ENCODE assay signal across 9 cellular contexts in the genomic region with DNA sequence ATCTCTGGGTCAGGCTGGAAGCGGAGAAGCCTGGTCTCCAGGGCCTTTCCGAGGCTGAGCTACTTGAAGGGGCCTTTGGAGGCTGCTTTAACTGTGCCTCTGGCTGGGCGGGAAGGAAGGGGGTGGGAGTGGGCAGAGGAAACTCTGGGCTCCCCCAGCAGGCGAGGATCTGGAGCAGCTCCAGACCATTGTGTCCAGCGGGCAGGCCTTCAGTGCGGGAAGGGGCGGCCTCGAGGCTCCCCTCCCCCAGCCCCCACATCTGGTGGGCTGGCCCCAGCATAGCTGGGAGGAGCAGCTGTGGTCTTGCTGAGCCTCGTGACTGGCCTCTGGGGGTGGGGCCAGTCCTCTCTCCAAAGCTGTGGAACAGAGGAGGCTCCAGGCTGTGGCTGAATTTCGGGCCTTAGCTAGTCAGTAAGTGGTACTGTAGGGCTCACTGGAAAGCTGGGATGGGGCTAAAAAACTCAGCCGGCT. TPM values are rescaled to one million over a fixed set of nuclear protein-coding genes. Genes with fewer than 3 reads are reported as not detected.
DNase-seq lines count a peak whose midpoint lies in the region; ATAC-seq and TF ChIP-seq lines count a peak whose summit lies in the region.
"Had no signal": no experiment of that assay in that cellular context is flagged by ENCODE, and none has a peak within 500 bp of the region (broad histone marks: within the 10 kb centered on the region; RNA-seq: fewer than 3 reads in every experiment).

No MANE protein-coding gene starts in this region.

- peak overlapping the region in 4 of 8 donors; percentile 2 to 97 (median 28) for H3K4me3 Mint-ChIP-seq in naive B cell
- peak overlapping the region in 1 of 2 donors; percentile 20 for H3K4me3 Mint-ChIP-seq in CD14-positive monocyte

- peaks cover 0 to 7% of the 10 kb centered on the region in 2 donors for H3K36me3 Mint-ChIP-seq in naive B cell
- peaks cover 21 to 31% of the 10 kb centered on the region in 2 donors for H3K36me3 Mint-ChIP-seq in CD14-positive monocyte

- H3K36me3 ChIP-seq in A673 (ENCODE audit: insufficient read depth, low read length, poor library complexity, severe bottlenecking) (no peaks in the 10 kb centered on the region), Peyer's patch (peaks cover 0 to 11% (median 0%) of the 10 kb centered on the region in 3 donors)

- H3K9me3 ChIP-seq in A673 (ENCODE audit: low read depth, low read length, poor library complexity, severe bottlenecking) (no peaks in the 10 kb centered on the region), Peyer's patch (no peaks in the 10 kb centered on the region)
- H3K9me3 ChIP-seq: Caco-2 had no signal

- CTCF ChIA-PET in A673 (lab: Charles Lee): interaction anchor here (0.8 to 1.7 kb wide), 3 partner anchors 10 to 15 kb away, joined by 3 to 10 read pairs (median 8); no protein-coding TSS in a partner anchor

- H3K9me3 Mint-ChIP-seq in naive B cell (no peaks in the 10 kb centered on the region), CD14-positive monocyte (peaks cover 0 to 20% (median 8%) of the 10 kb centered on the region in 7 donors)

- ATAC-seq in naive B cell (ENCODE audit: low read depth in 2 of 2): no peak
- no peak for ATAC-seq in HG03095 (IDR thresholded peaks at IDR 0.05; ENCODE audit: unreplicated experiment)

- H3K27me3 ChIP-seq in A673 (replicated peaks; ENCODE audit: insufficient read depth, low read depth, low read length, poor library complexity) (no peaks in the 10 kb centered on the region), Peyer's patch (peaks cover 0 to 10% of the 10 kb centered on the region in 2 donors)

- H3K27ac Mint-ChIP-seq in naive B cell (peak overlapping the region in 5 of 6 donors; percentile 69 to 99 (median 89)), CD14-positive monocyte (peak overlapping the region in 1 of 7 donors; percentile 6)

- H3K4me3 ChIP-seq in A673 (ENCODE audit: low read depth, low read length, poor library complexity, severe bottlenecking) (no peak overlapping the region), Peyer's patch (peak overlapping the region in 1 of 4 donors; percentile 17)

- H3K27me3 Mint-ChIP-seq in naive B cell (no peaks in the 10 kb centered on the region), CD14-positive monocyte (ENCODE audit: low read depth in 3 of 3) (peaks cover 27 to 44% (median 40%) of the 10 kb centered on the region in 3 donors)

- POLR2A ChIA-PET in A673 (lab: Charles Lee; ENCODE audit: low non-redundant PET): interaction anchor here (0.5 to 0.6 kb wide), 2 partner anchors 269 to 927 kb away, joined by 3 to 5 read pairs; a partner anchor contains a TSS

- DNase-seq in A673 (ENCODE audit: low spot score) (peak; percentile 63), Peyer's patch (peak in 1 of 3 donors; percentile 72), fibroblast of gingiva (ENCODE audit: low read depth) (peak; percentile 73), naive B cell (peak; percentile 48), HuH-7 (ENCODE audit: low spot score) (no peak), CD14-positive monocyte (ENCODE audit: low spot score) (no peak)
- no peak for DNase-seq in stimulated activated CD4-positive, alpha-beta T cell treated with anti-CD3 and anti-CD28 coated beads, Interleukin-2, amount 100 ng/mL, for 48 hours

- BruUV-seq in A673 (replicated peaks; lab: Mats Ljungman, UMichigan): no TSS peak

- TF ChIP-seq CTCF in A673 (conservative IDR thresholded peaks at IDR 0.05; ENCODE audit: low read depth, low read length) (no peak), Peyer's patch (IDR thresholded peaks at IDR 0.05) (no peak), CD14-positive monocyte (IDR thresholded peaks at IDR 0.05) (no peak)

- H3K4me1 ChIP-seq in A673 (ENCODE audit: insufficient read depth, low read length, poor library complexity, severe bottlenecking): peaks cover 26% of the 10 kb centered on the region
- H3K4me1 ChIP-seq in Peyer's patch: peaks cover 0 to 23% (median 12%) of the 10 kb centered on the region in 4 donors
- H3K4me1 ChIP-seq: Caco-2 had no signal

- H3K4me1 Mint-ChIP-seq in naive B cell (peaks cover 29 to 39% (median 36%) of the 10 kb centered on the region in 3 donors), CD14-positive monocyte (peaks cover 32% of the 10 kb centered on the region)

- intact Hi-C loops in A673 (cut with micrococcal nuclease; ENCODE audit: unreplicated experiment): no loop called here
- intact Hi-C loops in CD14-positive monocyte (cut with micrococcal nuclease): no loop called here

- no peak for TF ChIP-seq POLR2A in Peyer's patch (IDR thresholded peaks at IDR 0.05)

- peak overlapping the region; percentile 61 for H3K27ac ChIP-seq in A673 (ENCODE audit: low read depth, low read length, poor library complexity, severe bottlenecking)
- peak overlapping the region; percentile 46 to 93 (median 82) for H3K27ac ChIP-seq in Peyer's patch

RNA-seq across cellular contexts. Expression of a gene that starts 3.4 kb away (rescaled TPM):
- total RNA-seq in A673 (2021) (4.8 and 5.4 TPM in 2 replicates), Peyer's patch (100 to 1,000 TPM in 1 of 4 donors, 10 to 100 TPM in 1, 1 to 10 TPM in 2; 1.2 to 112 (median 16.2) TPM)
- polyA plus RNA-seq in naive B cell (ENCODE audit: low read depth in 6 of 6) (10 to 100 TPM in 5 of 6 donors, 1 to 10 TPM in 1; 2.9 to 28.7 (median 16.9) TPM), CD14-positive monocyte (1 to 10 TPM in 1 of 2 donors, under 1 TPM in 1; 0.63 to 1.6 TPM)

RNA-seq across cellular contexts. Expression of a gene that starts 41.1 kb away (rescaled TPM):
- 12.5 and 19.8 TPM in 2 replicates for total RNA-seq in A673 (2021)
- total RNA-seq in Peyer's patch: 100 to 1,000 TPM in 1 of 4 donors, 10 to 100 TPM in 2, 1 to 10 TPM in 1; 3.9 to 265 (median 42.2) TPM
- 10 to 100 TPM in 4 of 6 donors, 1 to 10 TPM in 2; 6.7 to 24.9 (median 12.6) TPM for polyA plus RNA-seq in naive B cell (ENCODE audit: low read depth in 6 of 6)
- 10 to 100 TPM; 10.1 to 41.4 TPM for polyA plus RNA-seq in CD14-positive monocyte

RNA-seq across cellular contexts. Expression of a gene that starts 58.7 kb away (rescaled TPM):
- total RNA-seq in A673 (2021) (25.5 and 27.4 TPM in 2 replicates), Peyer's patch (10 to 100 TPM in 3 of 4 donors, 1 to 10 TPM in 1; 9.1 to 71.6 (median 59.2) TPM)
- polyA plus RNA-seq in naive B cell (ENCODE audit: low read depth in 6 of 6) (1 to 10 TPM in 1 of 6 donors, under 1 TPM in 4, not detected in 1; 0.43 to 1.1 (median 0.51) TPM), CD14-positive monocyte (1 to 10 TPM; 1.8 to 3.9 TPM)

RNA-seq across cellular contexts. Expression of a gene that starts 59.6 kb away (rescaled TPM):
- 52.0 and 54.3 TPM in 2 replicates for total RNA-seq in A673 (2021)
- 10 to 100 TPM; 31.5 to 39.6 (median 33.9) TPM for total RNA-seq in Peyer's patch
- polyA plus RNA-seq in naive B cell (ENCODE audit: low read depth in 6 of 6): 10 to 100 TPM; 20.1 to 35.5 (median 24.4) TPM
- 10 to 100 TPM; 20.5 to 26.4 TPM for polyA plus RNA-seq in CD14-positive monocyte

Comparison
In these comparisons a context has a peak if more than half of its experiments do, and no peak if none do; other contexts are left out.
1. DNase-seq: peak in A673 (single experiment), fibroblast of gingiva (single experiment) and naive B cell (single experiment); none in stimulated activated CD4-positive, alpha-beta T cell treated with anti-CD3 and anti-CD28 coated beads, Interleukin-2, amount 100 ng/mL, for 48 hours (0 of 2), HuH-7 (single experiment) and CD14-positive monocyte (single experiment).